In the genomic region with DNA sequence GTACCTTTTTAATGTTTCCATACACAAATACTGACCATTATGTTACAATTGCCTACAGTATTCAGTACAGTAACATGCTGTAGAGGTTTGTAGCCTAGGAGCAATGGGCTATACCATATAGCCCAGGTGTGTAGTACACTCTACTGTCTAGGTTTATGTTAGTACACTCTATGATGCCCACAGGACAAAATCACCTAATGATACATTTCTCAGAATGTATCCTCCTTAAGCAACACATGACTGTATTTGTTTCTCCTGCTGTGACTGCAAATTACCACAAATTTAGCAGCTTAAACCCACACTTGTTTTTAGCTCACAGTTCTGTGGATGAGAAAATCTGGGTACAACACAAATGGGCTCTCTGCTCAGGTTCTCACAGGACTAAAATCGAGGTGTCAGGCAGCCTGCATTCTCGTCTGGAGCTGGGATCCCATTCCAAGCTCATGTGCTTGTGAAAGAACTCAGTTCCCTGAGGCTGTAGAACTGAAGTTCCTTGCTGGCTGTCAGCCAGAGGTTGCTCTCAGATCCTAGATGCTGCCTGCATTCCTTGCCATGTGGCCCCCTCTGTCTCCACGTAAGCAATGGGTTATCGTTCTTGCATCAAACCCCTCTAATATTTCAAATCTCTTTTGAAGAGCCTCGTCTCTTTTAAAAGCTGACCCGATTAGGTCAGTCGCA, we compare ENCODE assay signal across 20 cellular contexts.
"Had no signal": no experiment of that assay in that cellular context is flagged by ENCODE, and none has a peak within 500 bp of the region (broad histone marks: within the 10 kb centered on the region; RNA-seq: fewer than 3 reads in every experiment).

No MANE protein-coding gene starts in this region.

- H3K9me3 ChIP-seq: colonic mucosa, sigmoid colon, thoracic aorta, upper lobe of right lung had no signal

- H3K4me1 ChIP-seq: colonic mucosa, upper lobe of right lung had no signal

- DNase-seq: activated CD4-positive, alpha-beta T cell treated with anti-CD3 and anti-CD28 coated beads, Interleukin-2, amount 10 ng/mL, durations not matched to agents 24 days and 14 days; activated CD4-positive, CD25-positive, alpha-beta regulatory T cell; activated CD8-positive, alpha-beta T cell treated with anti-CD3 and anti-CD28 coated beads, Interleukin-2, amount 10 ng/mL, durations not matched to agents 7 days and 5 days; activated naive CD4-positive, alpha-beta T cell treated with Interleukin-2 at 50 U/mL for 16 hours; activated naive CD8-positive, alpha-beta T cell treated with anti-CD3 and anti-CD28 coated beads, Interleukin-2, amount 50 U/mL, for 24 hours; activated T-cell treated with anti-CD3 and anti-CD28 coated beads, Interleukin-2, amount 50 U/mL, for 24 hours; anterior cingulate cortex; central memory CD4-positive, alpha-beta T cell; colonic mucosa; erythroblast; foreskin melanocyte; kidney glomerular epithelial cell; left ventricle myocardium superior; sigmoid colon; stimulated activated CD4-positive, alpha-beta T cell treated with anti-CD3 and anti-CD28 coated beads, Interleukin-4, amount 100 ng/mL, for 4 hours; stimulated activated naive B cell treated with anti-CD40 and anti-IgM and Interleukin-4, amounts not matched to agents 10 μg/mL and 1 μg/mL and 100 μg/mL, for 72 hours; T-helper 1 cell; T-helper 9 cell; upper lobe of right lung had no signal

- H3K36me3 ChIP-seq: colonic mucosa, sigmoid colon, thoracic aorta, upper lobe of right lung had no signal

- H3K4me3 ChIP-seq: colonic mucosa, sigmoid colon, thoracic aorta, upper lobe of right lung had no signal

- H3K27ac ChIP-seq: colonic mucosa, thoracic aorta, upper lobe of right lung had no signal

- H3K27me3 ChIP-seq: colonic mucosa, sigmoid colon, upper lobe of right lung had no signal

- ATAC-seq: activated CD8-positive, alpha-beta T cell treated with anti-CD3 and anti-CD28 coated beads, Interleukin-2, amount 10 ng/mL, durations not matched to agents 7 days and 5 days; activated naive CD8-positive, alpha-beta T cell treated with anti-CD3 and anti-CD28 coated beads, Interleukin-2, amount 50 U/mL, for 24 hours; left ventricle myocardium superior; stimulated activated naive B cell treated with anti-CD40 and anti-IgM and Interleukin-4, amounts not matched to agents 10 μg/mL and 1 μg/mL and 100 μg/mL, for 72 hours; upper lobe of right lung had no signal
